6 cellular contexts compared by ENCODE assay signal in the genomic region with DNA sequence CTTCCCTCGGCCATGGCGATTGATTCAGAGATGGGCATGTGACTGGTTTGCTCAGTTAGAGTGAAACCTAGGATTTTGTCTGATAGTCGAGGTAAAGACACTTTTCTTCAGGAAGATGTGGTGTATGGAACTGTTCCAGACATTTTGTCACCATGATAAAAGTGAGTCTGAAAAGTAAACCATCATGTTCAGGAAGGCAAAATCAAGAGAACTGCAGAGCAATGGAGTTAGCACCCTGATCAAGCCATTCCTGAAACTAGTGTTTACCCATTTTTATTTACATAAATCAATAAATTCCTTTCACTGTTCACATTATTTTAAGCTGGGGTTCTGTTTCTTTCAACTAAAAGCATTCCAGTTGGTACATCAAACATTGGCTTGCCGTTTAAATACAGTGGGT. TPM values are rescaled to one million over a fixed set of nuclear protein-coding genes. Genes with fewer than 3 reads are reported as not detected.
"Had no signal": no experiment of that assay in that cellular context is flagged by ENCODE, and none has a peak within 500 bp of the region (broad histone marks: within the 10 kb centered on the region; RNA-seq: fewer than 3 reads in every experiment).

No MANE protein-coding gene starts in this region.

RNA-seq across cellular contexts. Expression of a gene that starts 53.8 kb away (rescaled TPM):
- total RNA-seq: OCI-LY7, PC-3, Right ventricle myocardium inferior, Right ventricle myocardium superior, RPMI7951, SK-MEL-5 had no signal
